17 cellular contexts compared by ENCODE assay signal in genomic region chr4:4672397-4672796, GRCh38.
"Had no signal": no experiment of that assay in that cellular context is flagged by ENCODE, and none has a peak within 500 bp of the region (broad histone marks: within the 10 kb centered on the region; RNA-seq: fewer than 3 reads in every experiment).

No MANE protein-coding gene starts in this region.

- H3K27ac Mint-ChIP-seq: activated CD8-positive, alpha-beta T cell treated with anti-CD3 and anti-CD28 coated beads, Interleukin-2, amount 10 ng/mL, durations not matched to agents 7 days and 5 days; activated naive CD8-positive, alpha-beta T cell; stimulated activated effector memory CD8-positive, alpha-beta T cell treated with anti-CD3 and anti-CD28 coated beads, Interleukin-12 subunit alpha, Interleukin-12 subunit beta, amount 100 ng/mL, for 72 hours; WTC11 had no signal

- H3K4me3 ChIP-seq: esophagus muscularis mucosa, psoas muscle had no signal

- H3K36me3 Mint-ChIP-seq: stimulated activated effector memory CD8-positive, alpha-beta T cell treated with anti-CD3 and anti-CD28 coated beads, Interleukin-12 subunit alpha, Interleukin-12 subunit beta, amount 100 ng/mL, for 72 hours; WTC11 had no signal

- DNase-seq: activated CD4-positive, alpha-beta T cell treated with anti-CD3 and anti-CD28 coated beads for 4 hours; activated CD8-positive, alpha-beta memory T cell treated with anti-CD3 and anti-CD28 coated beads, Interleukin-2, amount 50 U/mL, for 4 hours; activated CD8-positive, alpha-beta T cell treated with anti-CD3 and anti-CD28 coated beads, Interleukin-2, amount 10 ng/mL, durations not matched to agents 7 days and 5 days; activated gamma-delta T cell; activated T-cell treated with anti-CD3 and anti-CD28 coated beads, Interleukin-2, amount 50 U/mL, for 48 hours; amniotic stem cell; cortex of kidney; effector CD4-positive, alpha-beta T cell; psoas muscle; stimulated activated CD4-positive, alpha-beta T cell treated with anti-CD3 and anti-CD28 coated beads, Interleukin-12 subunit alpha, Interleukin-12 subunit beta, amount 100 ng/mL, for 4 hours; T-helper 2 cell had no signal

- H3K9me3 Mint-ChIP-seq: stimulated activated effector memory CD8-positive, alpha-beta T cell treated with anti-CD3 and anti-CD28 coated beads, Interleukin-12 subunit alpha, Interleukin-12 subunit beta, amount 100 ng/mL, for 72 hours; WTC11 had no signal

- H3K36me3 ChIP-seq: esophagus muscularis mucosa had no signal

- ATAC-seq: activated CD8-positive, alpha-beta T cell treated with anti-CD3 and anti-CD28 coated beads, Interleukin-2, amount 10 ng/mL, durations not matched to agents 7 days and 5 days; psoas muscle; stimulated activated effector memory CD8-positive, alpha-beta T cell treated with anti-CD3 and anti-CD28 coated beads, Interleukin-12 subunit alpha, Interleukin-12 subunit beta, amount 100 ng/mL, for 72 hours had no signal

- H3K27me3 ChIP-seq: esophagus muscularis mucosa had no signal

- FAIRE-seq: urothelium cell line had no signal

- H3K27ac ChIP-seq: esophagus muscularis mucosa, psoas muscle had no signal

- H3K27me3 Mint-ChIP-seq: activated naive CD8-positive, alpha-beta T cell had no signal

- H3K4me1 ChIP-seq: psoas muscle had no signal

- H3K9me3 ChIP-seq: esophagus muscularis mucosa, psoas muscle had no signal

- H3K4me3 Mint-ChIP-seq: activated CD8-positive, alpha-beta T cell treated with anti-CD3 and anti-CD28 coated beads, Interleukin-2, amount 10 ng/mL, durations not matched to agents 7 days and 5 days; activated naive CD8-positive, alpha-beta T cell; neural crest cell; stimulated activated effector memory CD8-positive, alpha-beta T cell treated with anti-CD3 and anti-CD28 coated beads, Interleukin-12 subunit alpha, Interleukin-12 subunit beta, amount 100 ng/mL, for 72 hours; WTC11 had no signal
